9 cellular contexts compared by ENCODE assay signal in genomic region chr15:45634442-45635190, GRCh38. TPM values are rescaled to one million over a fixed set of nuclear protein-coding genes. Genes with fewer than 3 reads are reported as not detected.
DNase-seq lines count a peak whose midpoint lies in the region; ATAC-seq and TF ChIP-seq lines count a peak whose summit lies in the region.
"Had no signal": no experiment of that assay in that cellular context is flagged by ENCODE, and none has a peak within 500 bp of the region (broad histone marks: within the 10 kb centered on the region; RNA-seq: fewer than 3 reads in every experiment).

Gene SQOR (plus strand): TSS chr15:45635029. CDS start chr15:45658924, 23,895 bp downstream.

- POLR2A ChIA-PET in AG04449 (lab: Yijun Ruan, JAX) (no interaction called here), PC-9 (lab: Charles Lee; ENCODE audit: unreplicated experiment) (interaction anchor here (0.6 kb wide), 1 partner anchor 17 kb away, joined by 6 read pairs; no protein-coding TSS in a partner anchor)

- H3K36me3 ChIP-seq in PC-9 (ENCODE audit: low read depth) (no peaks in the 10 kb centered on the region), testis (ENCODE audit: low read depth, missing control alignments) (no peaks in the 10 kb centered on the region)

- peak within 1 kb of the TSS; percentile 98 for H2AFZ ChIP-seq in PC-9

- no peaks in the 10 kb centered on the region for H3K9me2 ChIP-seq in PC-9 (ENCODE audit: insufficient read depth)

- H3K4me2 ChIP-seq in PC-9: peak within 1 kb of the TSS; percentile 87

- TSS peak; percentile 77 for BruUV-seq in PC-9 (replicated peaks; lab: Mats Ljungman, UMichigan)

- H3K27ac ChIP-seq in PC-9 (peak within 1 kb of the TSS; percentile 62), foreskin keratinocyte (peak within 1 kb of the TSS; percentile 86), testis (peak within 1 kb of the TSS; percentile 69 to 80)
- H3K27ac ChIP-seq: SK-N-MC had no signal

- intact Hi-C loops in PC-9 (cut with micrococcal nuclease; ENCODE audit: unreplicated experiment): loop anchor here (5.0 kb wide), 1 partner anchor 73 kb away; no protein-coding TSS in a partner anchor
- intact Hi-C loops in testis (cut with DNase I; ENCODE audit: low total_unique reads): no loop called here

- TF ChIP-seq CTCF in AG04449 (IDR thresholded peaks at IDR 0.05; ENCODE audit: insufficient read depth, low read length, missing control alignments) (no peak), PC-9 (conservative IDR thresholded peaks at IDR 0.05) (no peak), foreskin keratinocyte (conservative IDR thresholded peaks at IDR 0.05) (no peak), omental fat pad (IDR thresholded peaks at IDR 0.05) (no peak), testis (IDR thresholded peaks at IDR 0.05) (peak in 1 of 3 experiments; percentile 15)

- H3K4me3 ChIP-seq in AG04449 (ENCODE audit: low read depth, low read length) (peak within 1 kb of the TSS; percentile 68), PC-9 (peak within 1 kb of the TSS; percentile 91), testis (peak within 1 kb of the TSS; percentile 67 to 71)
- H3K4me3 ChIP-seq: SK-N-MC had no signal

- H4K20me1 ChIP-seq in PC-9 (ENCODE audit: insufficient read depth): no peaks in the 10 kb centered on the region

- TF ChIP-seq POLR2A in testis (IDR thresholded peaks at IDR 0.05): no peak

- CTCF ChIA-PET in AG04449 (lab: Yijun Ruan, JAX) (interaction anchor here (0.7 to 3.7 kb wide), 6 partner anchors 9 to 176 kb away, joined by 3 to 14 read pairs (median 8); no protein-coding TSS in a partner anchor), PC-9 (lab: Charles Lee) (no interaction called here)

- 4 to 11% methylated on average over 6 to 48 of the region's 53 CpGs for WGBS in testis, 2 donors

- peak; percentile 73 for ATAC-seq in GM18867 (IDR thresholded peaks at IDR 0.05; ENCODE audit: unreplicated experiment)
- ATAC-seq in HG03095 (IDR thresholded peaks at IDR 0.05; ENCODE audit: unreplicated experiment): peak; percentile 67
- peak; percentile 58 for ATAC-seq in foreskin keratinocyte
- peak; percentile 75 for ATAC-seq in omental fat pad (ENCODE audit: low FRiP score)

- H3K27me3 ChIP-seq in PC-9 (ENCODE audit: insufficient read depth, low read depth) (no peaks in the 10 kb centered on the region), foreskin keratinocyte (no peaks in the 10 kb centered on the region), testis (no peaks in the 10 kb centered on the region)

- H3F3A ChIP-seq in PC-9 (ENCODE audit: insufficient read depth, low read depth): peaks cover 6% of the 10 kb centered on the region; the same call in 1 of the 2 replicates

- H3K9me3 ChIP-seq in PC-9 (ENCODE audit: insufficient read depth, low read depth) (no peaks in the 10 kb centered on the region), testis (no peaks in the 10 kb centered on the region)

- DNase-seq in AG04449 (ENCODE audit: low read depth, low spot score): no peak
- peak; percentile 74 to 90 for DNase-seq in PC-9
- DNase-seq in activated effector memory CD4-positive, alpha-beta T cell treated with anti-CD3 and anti-CD28 coated beads, Interleukin-2, amount 50 U/mL, for 16 hours: peak; percentile 88
- DNase-seq in foreskin keratinocyte: peak; percentile 66 to 77
- DNase-seq in omental fat pad (ENCODE audit: low spot score): peak; percentile 57
- DNase-seq in testis: peak; percentile 82

- H3K4me1 ChIP-seq in PC-9 (replicated peaks; ENCODE audit: insufficient read depth) (peaks cover 12% of the 10 kb centered on the region), foreskin keratinocyte (peaks cover 35% of the 10 kb centered on the region), testis (peaks cover 5% of the 10 kb centered on the region)

- peaks cover 18% of the 10 kb centered on the region for H3K79me2 ChIP-seq in PC-9 (ENCODE audit: low read depth)

RNA-seq across cellular contexts. Expression of gene SQOR, which starts in this region (rescaled TPM):
- total RNA-seq in PC-9 (2021) (40.9 and 42.2 TPM in 2 replicates), foreskin keratinocyte (131 and 132 TPM in 2 replicates), omental fat pad (10 to 100 TPM; 67.0 to 90.3 (median 84.1) TPM), testis (1 to 10 TPM; 8.1 to 9.1 TPM)
- polyA plus RNA-seq in foreskin keratinocyte (110 and 120 TPM in 2 replicates), testis (ENCODE audit: insufficient read depth, low read depth, low replicate concordance) (18.2 TPM)
